Comparison of ENCODE assay signal across 26 cellular contexts in the genomic region with DNA sequence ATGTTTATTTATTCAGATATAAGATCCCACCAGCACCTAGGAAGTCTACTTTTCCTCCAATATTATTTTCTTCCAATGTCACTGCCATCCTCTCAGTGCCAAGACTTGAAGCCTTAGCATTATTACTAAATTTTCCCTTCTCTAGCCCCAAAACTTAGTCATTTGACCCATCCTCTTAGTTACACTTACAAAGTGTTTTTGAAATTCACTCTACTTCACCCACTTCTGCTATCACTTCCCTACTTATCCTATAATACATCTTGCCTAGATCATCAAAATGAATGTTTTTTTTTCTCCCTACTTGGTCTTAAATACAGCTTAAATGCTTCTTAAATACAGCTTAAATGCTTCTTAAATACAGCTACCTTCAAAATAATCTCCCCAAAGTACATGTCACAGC.
"Had no signal": no experiment of that assay in that cellular context is flagged by ENCODE, and none has a peak within 500 bp of the region (broad histone marks: within the 10 kb centered on the region; RNA-seq: fewer than 3 reads in every experiment).

No MANE protein-coding gene starts in this region.

- DNase-seq: activated CD4-positive, alpha-beta T cell treated with anti-CD3 and anti-CD28 coated beads for 48 hours; activated CD4-positive, alpha-beta T cell treated with anti-CD3 and anti-CD28 coated beads, Interleukin-2, amount 50 U/mL, for 1 hour; activated CD4-positive, alpha-beta T cell treated with anti-CD3 and anti-CD28 coated beads, Interleukin-2, amount 50 U/mL, for 48 hours; activated CD8-positive, alpha-beta memory T cell treated with anti-CD3 and anti-CD28 coated beads for 24 hours; activated CD8-positive, alpha-beta T cell treated with anti-CD3 and anti-CD28 coated beads for 36 hours; activated effector memory CD4-positive, alpha-beta T cell treated with Interleukin-2 at 50 U/mL for 16 hours; activated gamma-delta T cell treated with Interleukin-2 at 50 U/mL for 16 hours; activated naive CD4-positive, alpha-beta T cell treated with Interleukin-2 at 50 U/mL for 16 hours; activated naive CD8-positive, alpha-beta T cell treated with anti-CD3 and anti-CD28 coated beads for 36 hours; activated naive CD8-positive, alpha-beta T cell treated with anti-CD3 and anti-CD28 coated beads, Interleukin-2, amount 50 U/mL, for 24 hours; activated T-cell treated with anti-CD3 and anti-CD28 coated beads, Interleukin-2, amount 50 U/mL, for 4 hours; dermis blood vessel endothelial cell; effector CD4-positive, alpha-beta T cell; effector memory CD8-positive, alpha-beta T cell; erythroblast; foreskin keratinocyte; T-helper 2 cell had no signal

- H3K27me3 ChIP-seq: adrenal gland, body of pancreas, esophagus muscularis mucosa, foreskin keratinocyte, gastrocnemius medialis, heart right ventricle had no signal

- H3K4me1 ChIP-seq: adrenal gland, body of pancreas, esophagus muscularis mucosa, foreskin keratinocyte, gastrocnemius medialis, heart right ventricle had no signal

- H3K9me3 Mint-ChIP-seq: activated CD8-positive, alpha-beta T cell treated with anti-CD3 and anti-CD28 coated beads for 36 hours; activated naive CD8-positive, alpha-beta T cell treated with anti-CD3 and anti-CD28 coated beads, Interleukin-2, amount 50 U/mL, for 24 hours had no signal

- H3K36me3 Mint-ChIP-seq: activated naive CD4-positive, alpha-beta T cell treated with anti-CD3 and anti-CD28 coated beads, Interleukin-2, amount 50 U/mL, for 24 hours; activated naive CD8-positive, alpha-beta T cell treated with anti-CD3 and anti-CD28 coated beads for 36 hours had no signal

- H3K36me3 ChIP-seq: adrenal gland, esophagus muscularis mucosa, gastrocnemius medialis, heart right ventricle had no signal

- H3K4me3 ChIP-seq: adrenal gland, body of pancreas, esophagus muscularis mucosa, gastrocnemius medialis, heart right ventricle had no signal

- H3K27me3 Mint-ChIP-seq: activated CD8-positive, alpha-beta T cell treated with anti-CD3 and anti-CD28 coated beads for 36 hours; activated naive CD4-positive, alpha-beta T cell treated with anti-CD3 and anti-CD28 coated beads, Interleukin-2, amount 50 U/mL, for 24 hours; activated naive CD8-positive, alpha-beta T cell treated with anti-CD3 and anti-CD28 coated beads, Interleukin-2, amount 50 U/mL, for 24 hours; effector memory CD8-positive, alpha-beta T cell had no signal

- H3K4me3 Mint-ChIP-seq: activated CD8-positive, alpha-beta T cell treated with anti-CD3 and anti-CD28 coated beads for 36 hours; activated naive CD4-positive, alpha-beta T cell treated with anti-CD3 and anti-CD28 coated beads, Interleukin-2, amount 50 U/mL, for 24 hours; activated naive CD8-positive, alpha-beta T cell treated with anti-CD3 and anti-CD28 coated beads for 36 hours; activated naive CD8-positive, alpha-beta T cell treated with anti-CD3 and anti-CD28 coated beads, Interleukin-2, amount 50 U/mL, for 24 hours; activated T-cell treated with anti-CD3 and anti-CD28 coated beads, Interleukin-2, amount 50 U/mL, for 4 hours; activated T-helper 17 cell treated with anti-CD3 and anti-CD28 coated beads, Interleukin-2, amount 50 U/mL, for 72 hours; effector memory CD8-positive, alpha-beta T cell; WTC11 had no signal

- H3K27ac Mint-ChIP-seq: activated CD8-positive, alpha-beta T cell treated with anti-CD3 and anti-CD28 coated beads for 36 hours; activated naive CD4-positive, alpha-beta T cell treated with anti-CD3 and anti-CD28 coated beads, Interleukin-2, amount 50 U/mL, for 24 hours; activated naive CD8-positive, alpha-beta T cell treated with anti-CD3 and anti-CD28 coated beads for 36 hours; activated naive CD8-positive, alpha-beta T cell treated with anti-CD3 and anti-CD28 coated beads, Interleukin-2, amount 50 U/mL, for 24 hours; activated T-helper 17 cell treated with anti-CD3 and anti-CD28 coated beads, Interleukin-2, amount 50 U/mL, for 72 hours; effector memory CD8-positive, alpha-beta T cell; WTC11 had no signal

- H3K4me1 Mint-ChIP-seq: activated naive CD4-positive, alpha-beta T cell treated with anti-CD3 and anti-CD28 coated beads, Interleukin-2, amount 50 U/mL, for 24 hours; activated naive CD8-positive, alpha-beta T cell treated with anti-CD3 and anti-CD28 coated beads for 36 hours; activated naive CD8-positive, alpha-beta T cell treated with anti-CD3 and anti-CD28 coated beads, Interleukin-2, amount 50 U/mL, for 24 hours; activated T-helper 17 cell treated with anti-CD3 and anti-CD28 coated beads, Interleukin-2, amount 50 U/mL, for 72 hours had no signal

- H3K27ac ChIP-seq: body of pancreas, esophagus muscularis mucosa, foreskin keratinocyte, gastrocnemius medialis, VCaP had no signal

- ATAC-seq: activated CD8-positive, alpha-beta T cell treated with anti-CD3 and anti-CD28 coated beads for 36 hours; activated naive CD8-positive, alpha-beta T cell treated with anti-CD3 and anti-CD28 coated beads, Interleukin-2, amount 50 U/mL, for 24 hours; activated T-cell treated with anti-CD3 and anti-CD28 coated beads, Interleukin-2, amount 50 U/mL, for 4 hours; activated T-helper 17 cell treated with anti-CD3 and anti-CD28 coated beads, Interleukin-2, amount 50 U/mL, for 72 hours; body of pancreas; effector memory CD8-positive, alpha-beta T cell; foreskin keratinocyte; gastrocnemius medialis; WTC11 had no signal

- H3K9me3 ChIP-seq: adrenal gland, gastrocnemius medialis had no signal
